Comparison of ENCODE assay signal across 8 cellular contexts in genomic region chr18:58288922-58289797, GRCh38.
DNase-seq lines count a peak whose midpoint lies in the region; ATAC-seq and TF ChIP-seq lines count a peak whose summit lies in the region.

No MANE protein-coding gene starts in this region.

- peak; percentile 94 for ATAC-seq in GM18511 (IDR thresholded peaks at IDR 0.05; ENCODE audit: unreplicated experiment)

- H3K27ac Mint-ChIP-seq in HFFc6, result 0 out of 2 replicates have a peak overlapping the region, but pooled peaks have one; percentile 40

- H3K4me1 Mint-ChIP-seq in HFFc6 (ENCODE audit: low read depth), result peaks cover 46% of the 10 kb centered on the region

- no peaks in the 10 kb centered on the region for H3K9me3 Mint-ChIP-seq in HFFc6

- peaks cover 4% of the 10 kb centered on the region; the same call in 1 of the 2 replicates for H3K36me3 Mint-ChIP-seq in HFFc6 (ENCODE audit: low read depth)

- H3K27me3 Mint-ChIP-seq in HFFc6 (ENCODE audit: insufficient read depth), result no peaks in the 10 kb centered on the region

- H3K4me3 Mint-ChIP-seq in HFFc6, result peak overlapping the region; percentile 17; the same call in 1 of the 2 replicates

- peak; percentile 58 for DNase-seq in HFFc6
- peak; percentile 29 to 33 for DNase-seq in NOMO-1 (lab: John Stamatoyannopoulos, UW; ENCODE audit: unreplicated experiment in 2 of 2)
- DNase-seq in kidney glomerular epithelial cell (lab: John Stamatoyannopoulos, UW), result peak; percentile 71
- DNase-seq in DMS153 (lab: John Stamatoyannopoulos, UW), result no peak
- no peak for DNase-seq in NCI-H345 treated with DMSO at 0.1 percent for 48 hours (lab: John Stamatoyannopoulos, UW; ENCODE audit: unreplicated experiment)
- no peak for DNase-seq in NCI-H524 treated with DMSO at 0.1 percent for 48 hours (lab: John Stamatoyannopoulos, UW)
- no peak for DNase-seq in activated effector memory CD4-positive, alpha-beta T cell treated with anti-CD3 and anti-CD28 coated beads, Interleukin-2, amount 50 U/mL, for 16 hours

- no peak for TF ChIP-seq CTCF in HFFc6 (IDR thresholded peaks at IDR 0.05)

Comparison
In these comparisons a context has a peak if more than half of its experiments do, and no peak if none do; other contexts are left out.
1. DNase-seq: peak in HFFc6 (single experiment), NOMO-1 (2 of 2) and kidney glomerular epithelial cell (single experiment); none in DMS153 (single experiment), NCI-H345 treated with DMSO at 0.1 percent for 48 hours (single experiment), NCI-H524 treated with DMSO at 0.1 percent for 48 hours (single experiment) and activated effector memory CD4-positive, alpha-beta T cell treated with anti-CD3 and anti-CD28 coated beads, Interleukin-2, amount 50 U/mL, for 16 hours (single experiment).